In genomic region chr1:214445201-214445600, GRCh38 we compare ENCODE assay signal across 10 cellular contexts.
DNase-seq lines count a peak whose midpoint lies in the region; ATAC-seq and TF ChIP-seq lines count a peak whose summit lies in the region.
"Had no signal": no experiment of that assay in that cellular context is flagged by ENCODE, and none has a peak within 500 bp of the region (broad histone marks: within the 10 kb centered on the region; RNA-seq: fewer than 3 reads in every experiment).

No MANE protein-coding gene starts in this region.

- CTCF ChIA-PET in HEK293T (lab: Yijun Ruan, JAX) = no interaction called here

- H3K36me3 Mint-ChIP-seq in chondrocyte (ENCODE audit: low read depth) = peaks cover 6% of the 10 kb centered on the region
- no peaks in the 10 kb centered on the region for H3K36me3 Mint-ChIP-seq in activated T-cell treated with anti-CD3 and anti-CD28 coated beads, Interleukin-2, amount 50 U/mL, for 4 hours (ENCODE audit: insufficient read depth)

- H3K79me2 ChIP-seq in GM23248 (ENCODE audit: insufficient read depth) = peaks cover 66% of the 10 kb centered on the region

- in situ Hi-C loops in GM23248 (cut with MboI) = no loop called here
- in situ Hi-C loops in gastrocnemius medialis (cut with MboI; ENCODE audit: low sequenced_read_pairs in 4 of 4) = no loop called here

- intact Hi-C loops in gastrocnemius medialis (cut with DNase I; ENCODE audit: low total_unique reads) = no loop called here

- WGBS in GM23248 (ENCODE audit: low coverage in 1 of 2, low lambda C conversion rate in 2 of 2, missing lambda C conversion rate in 2 of 2), 2 experiments = 18 to 22% methylated on average over 3 of the region's 3 CpGs

- no peaks in the 10 kb centered on the region for H3K27me3 Mint-ChIP-seq in chondrocyte (ENCODE audit: low read depth)
- H3K27me3 Mint-ChIP-seq in activated T-cell treated with anti-CD3 and anti-CD28 coated beads, Interleukin-2, amount 50 U/mL, for 4 hours (ENCODE audit: low read depth) = peaks cover 7% of the 10 kb centered on the region

- H3K4me1 ChIP-seq in GM23248 (ENCODE audit: insufficient read depth) (peaks cover 49% of the 10 kb centered on the region), gastrocnemius medialis (peaks cover 55 to 62% of the 10 kb centered on the region in 2 donors)

- H3K27ac ChIP-seq in GM23248 = peak overlapping the region; percentile 89
- peak overlapping the region; percentile 7 to 69 (median 62) for H3K27ac ChIP-seq in gastrocnemius medialis

- H3K27me3 ChIP-seq in GM23248 (replicated peaks; ENCODE audit: insufficient read depth) (no peaks in the 10 kb centered on the region), gastrocnemius medialis (no peaks in the 10 kb centered on the region)

- H3K4me1 Mint-ChIP-seq in chondrocyte (ENCODE audit: low read depth) = peaks cover 84% of the 10 kb centered on the region
- peaks cover 18% of the 10 kb centered on the region for H3K4me1 Mint-ChIP-seq in activated T-cell treated with anti-CD3 and anti-CD28 coated beads, Interleukin-2, amount 50 U/mL, for 4 hours (ENCODE audit: low read depth)

- peak; percentile 68 for DNase-seq in GM23248
- DNase-seq in NCI-H446 treated with DMSO at 0.1 percent for 48 hours (lab: John Stamatoyannopoulos, UW) = peak; percentile 67
- DNase-seq in chondrocyte (ENCODE audit: low spot score) = no peak
- DNase-seq in gastrocnemius medialis = no peak
- DNase-seq in activated T-cell treated with anti-CD3 and anti-CD28 coated beads, Interleukin-2, amount 50 U/mL, for 4 hours = no peak
- DNase-seq in HEK293T (ENCODE audit: extremely low spot score) = no peak
- DNase-seq: activated CD4-positive, alpha-beta memory T cell treated with anti-CD3 and anti-CD28 coated beads, Interleukin-2, amount 10 ng/mL, durations not matched to agents 7 days and 5 days; substantia nigra had no signal

- H3K9ac ChIP-seq in GM23248 = peak overlapping the region; percentile 65

- ATAC-seq in gastrocnemius medialis (no peak), GM19463 (IDR thresholded peaks at IDR 0.05; ENCODE audit: unreplicated experiment) (no peak)
- no peak for ATAC-seq in activated T-cell treated with anti-CD3 and anti-CD28 coated beads, Interleukin-2, amount 50 U/mL, for 4 hours
- ATAC-seq: K562 had no signal

- no peaks in the 10 kb centered on the region for H3K9me2 ChIP-seq in GM23248 (ENCODE audit: insufficient read depth)

- no peak for TF ChIP-seq POLR2A in gastrocnemius medialis (IDR thresholded peaks at IDR 0.05)

- 0 out of 2 replicates have a peak, but pooled peaks cover 7% of the 10 kb centered on the region for H3K36me3 ChIP-seq in GM23248 (ENCODE audit: low read depth)
- no peaks in the 10 kb centered on the region for H3K36me3 ChIP-seq in gastrocnemius medialis

- H2AFZ ChIP-seq in GM23248 = no peak overlapping the region

- H3K4me3 ChIP-seq in GM23248 = peak overlapping the region; percentile 12
- H3K4me3 ChIP-seq in gastrocnemius medialis = no peak overlapping the region
- H3K4me3 ChIP-seq: K562 had no signal

- peaks cover 3% of the 10 kb centered on the region for H3K9me3 Mint-ChIP-seq in chondrocyte (ENCODE audit: low read depth)
- H3K9me3 Mint-ChIP-seq in activated T-cell treated with anti-CD3 and anti-CD28 coated beads, Interleukin-2, amount 50 U/mL, for 4 hours = no peaks in the 10 kb centered on the region
- H3K9me3 Mint-ChIP-seq: activated CD4-positive, alpha-beta memory T cell treated with anti-CD3 and anti-CD28 coated beads, Interleukin-2, amount 10 ng/mL, durations not matched to agents 7 days and 5 days had no signal

- no peak overlapping the region for H3K4me3 Mint-ChIP-seq in chondrocyte (ENCODE audit: unreplicated experiment)
- H3K4me3 Mint-ChIP-seq in activated T-cell treated with anti-CD3 and anti-CD28 coated beads, Interleukin-2, amount 50 U/mL, for 4 hours = no peak overlapping the region
- H3K4me3 Mint-ChIP-seq: activated CD4-positive, alpha-beta memory T cell treated with anti-CD3 and anti-CD28 coated beads, Interleukin-2, amount 10 ng/mL, durations not matched to agents 7 days and 5 days had no signal

- peak overlapping the region; percentile 61 for H3K4me2 ChIP-seq in GM23248 (ENCODE audit: unreplicated experiment)

- H3K27ac Mint-ChIP-seq in chondrocyte (ENCODE audit: unreplicated experiment) = peak overlapping the region; percentile 92
- H3K27ac Mint-ChIP-seq: activated CD4-positive, alpha-beta memory T cell treated with anti-CD3 and anti-CD28 coated beads, Interleukin-2, amount 10 ng/mL, durations not matched to agents 7 days and 5 days had no signal

- peaks cover 82% of the 10 kb centered on the region for H3F3A ChIP-seq in GM23248 (ENCODE audit: insufficient read depth)

- no peaks in the 10 kb centered on the region for H4K20me1 ChIP-seq in GM23248 (ENCODE audit: insufficient read depth)

- TF ChIP-seq CTCF in chondrocyte (IDR thresholded peaks at IDR 0.05) (no peak), gastrocnemius medialis (IDR thresholded peaks at IDR 0.05 in 4 of 5, conservative IDR thresholded peaks at IDR 0.05 in 1 of 5) (no peak)

- H3K9me3 ChIP-seq in GM23248 (ENCODE audit: low read depth) (no peaks in the 10 kb centered on the region), gastrocnemius medialis (no peaks in the 10 kb centered on the region)

- POLR2A ChIA-PET in HEK293T (lab: Yijun Ruan, JAX) = no interaction called here

TF ChIP-seq in HEK293T, 16 proteins besides CTCF, POLR2A, EP300 and RAD21:
- TF ChIP-seq ARNT (IDR thresholded peaks at IDR 0.05) = no peak
- TF ChIP-seq HDGF (IDR thresholded peaks at IDR 0.05; ENCODE audit: borderline replicate concordance) = no peak
- no peak for TF ChIP-seq FOXK2 (IDR thresholded peaks at IDR 0.05)
- no peak for TF ChIP-seq LEF1 (IDR thresholded peaks at IDR 0.05; ENCODE audit: borderline replicate concordance)
- TF ChIP-seq CTBP1 (IDR thresholded peaks at IDR 0.05; ENCODE audit: borderline replicate concordance) = no peak
- no peak for TF ChIP-seq TARDBP (IDR thresholded peaks at IDR 0.05)
- no peak for TF ChIP-seq FOXA1 (IDR thresholded peaks at IDR 0.05)
- TF ChIP-seq NFRKB (IDR thresholded peaks at IDR 0.05) = no peak
- no peak for TF ChIP-seq BHLHE40 (IDR thresholded peaks at IDR 0.05; ENCODE audit: borderline replicate concordance)
- no peak for TF ChIP-seq ZNF384 (IDR thresholded peaks at IDR 0.05)
- no peak for TF ChIP-seq PKNOX1 (IDR thresholded peaks at IDR 0.05)
- TF ChIP-seq L3MBTL2 (conservative IDR thresholded peaks at IDR 0.05) = no peak
- no peak for TF ChIP-seq SP1 (IDR thresholded peaks at IDR 0.05)
- TF ChIP-seq ELF4 (IDR thresholded peaks at IDR 0.05) = no peak
- no peak for TF ChIP-seq SUZ12 (IDR thresholded peaks at IDR 0.05)
- no peak for TF ChIP-seq FOXM1 (IDR thresholded peaks at IDR 0.05; ENCODE audit: borderline replicate concordance)

Comparison
In these comparisons a context has a peak if more than half of its experiments do, and no peak if none do; other contexts are left out.
1. DNase-seq: peak in GM23248 (single experiment) and NCI-H446 treated with DMSO at 0.1 percent for 48 hours (single experiment); none in chondrocyte (single experiment), gastrocnemius medialis (0 of 2), activated T-cell treated with anti-CD3 and anti-CD28 coated beads, Interleukin-2, amount 50 U/mL, for 4 hours (single experiment) and HEK293T (single experiment).